ENCODE assay signal across 1 cellular context in the genomic region with DNA sequence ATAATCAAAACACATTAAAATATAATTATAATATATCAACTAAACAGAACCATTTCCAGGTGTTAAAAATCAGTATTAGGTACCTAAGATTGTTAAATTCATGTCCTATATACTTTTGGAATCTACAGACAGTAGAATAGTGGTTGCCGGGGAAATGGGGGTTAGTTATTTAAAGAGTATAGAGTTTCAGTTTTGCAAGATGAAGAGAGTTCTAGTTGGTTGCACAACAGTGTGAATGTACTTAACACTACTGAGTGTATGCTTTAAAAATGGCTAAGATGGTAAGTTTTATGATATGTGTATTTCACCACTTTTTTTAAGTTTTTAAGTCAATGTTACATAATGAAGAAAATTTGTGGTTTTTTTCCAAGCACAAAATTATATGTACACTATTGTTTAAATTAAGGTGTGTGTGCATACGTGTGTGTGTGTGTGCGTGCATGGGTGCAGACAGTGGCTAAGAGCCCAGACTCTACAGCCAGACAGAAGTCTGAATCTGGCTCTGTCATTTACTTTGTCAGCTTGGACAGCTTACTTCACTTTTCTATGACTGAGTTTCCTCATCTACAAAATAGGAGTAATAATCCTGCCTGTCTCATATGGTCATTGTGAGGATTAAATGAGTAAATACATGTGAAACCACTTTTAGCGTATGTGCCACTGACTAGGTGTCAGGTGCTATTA.
TF ChIP-seq lines count a peak whose summit lies in the region.

No MANE protein-coding gene starts in this region.

TF ChIP-seq in GM12878, 131 proteins besides CTCF, POLR2A, EP300 and RAD21 (continued from another document):
- TF ChIP-seq, protein P1, sequence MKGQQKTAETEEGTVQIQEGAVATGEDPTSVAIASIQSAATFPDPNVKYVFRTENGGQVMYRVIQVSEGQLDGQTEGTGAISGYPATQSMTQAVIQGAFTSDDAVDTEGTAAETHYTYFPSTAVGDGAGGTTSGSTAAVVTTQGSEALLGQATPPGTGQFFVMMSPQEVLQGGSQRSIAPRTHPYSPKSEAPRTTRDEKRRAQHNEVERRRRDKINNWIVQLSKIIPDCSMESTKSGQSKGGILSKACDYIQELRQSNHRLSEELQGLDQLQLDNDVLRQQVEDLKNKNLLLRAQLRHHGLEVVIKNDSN (IDR thresholded peaks at IDR 0.05; ENCODE audit: borderline replicate concordance, extremely low read length, insufficient read depth, low read depth, low read length) = no peak
- TF ChIP-seq ATF2 (IDR thresholded peaks at IDR 0.05; ENCODE audit: low read length) (no peak), ESRRA (IDR thresholded peaks at IDR 0.05; ENCODE audit: low read length) (no peak), SREBF1 (IDR thresholded peaks at IDR 0.05; ENCODE audit: low read length) (no peak), HDAC2 (IDR thresholded peaks at IDR 0.05) (no peak), MXI1 (IDR thresholded peaks at IDR 0.05; ENCODE audit: low read depth, low read length) (no peak), SMARCA5 (IDR thresholded peaks at IDR 0.05) (no peak), IKZF1 (conservative IDR thresholded peaks at IDR 0.05) (no peak), CEBPB (IDR thresholded peaks at IDR 0.05; ENCODE audit: borderline replicate concordance in 1 of 2, low read depth in 2 of 2, low read length in 2 of 2) (peak in 1 of 2 experiments; percentile 37; a peak in 1 of 4 replicates), WRNIP1 (IDR thresholded peaks at IDR 0.05; ENCODE audit: borderline replicate concordance, low read depth, low read length) (no peak), MEF2A (IDR thresholded peaks at IDR 0.05; ENCODE audit: insufficient read depth, low read depth, low read length) (peak; percentile 41; the same call in 1 of the 2 replicates), JUNB (IDR thresholded peaks at IDR 0.05) (peak; percentile 12; the same call in 1 of the 2 replicates), ASH2L (IDR thresholded peaks at IDR 0.05; ENCODE audit: borderline replicate concordance, low read depth) (no peak), PRDM15 (CRISPR knock-in tag; IDR thresholded peaks at IDR 0.05) (no peak), RB1 (IDR thresholded peaks at IDR 0.05; ENCODE audit: borderline replicate concordance) (no peak), SUZ12 (IDR thresholded peaks at IDR 0.05; ENCODE audit: unreplicated experiment) (no peak), FOXK2 (IDR thresholded peaks at IDR 0.05) (no peak), MEF2B (IDR thresholded peaks at IDR 0.05; ENCODE audit: partially characterized antibody, poor library complexity, severe bottlenecking) (no peak), MTA2 (IDR thresholded peaks at IDR 0.05; ENCODE audit: low read depth) (0 out of 2 replicates have a peak, but pooled peaks have one; percentile 13), BCL11A (IDR thresholded peaks at IDR 0.05; ENCODE audit: low read depth, low read length) (no peak)
- TF ChIP-seq, protein P2, sequence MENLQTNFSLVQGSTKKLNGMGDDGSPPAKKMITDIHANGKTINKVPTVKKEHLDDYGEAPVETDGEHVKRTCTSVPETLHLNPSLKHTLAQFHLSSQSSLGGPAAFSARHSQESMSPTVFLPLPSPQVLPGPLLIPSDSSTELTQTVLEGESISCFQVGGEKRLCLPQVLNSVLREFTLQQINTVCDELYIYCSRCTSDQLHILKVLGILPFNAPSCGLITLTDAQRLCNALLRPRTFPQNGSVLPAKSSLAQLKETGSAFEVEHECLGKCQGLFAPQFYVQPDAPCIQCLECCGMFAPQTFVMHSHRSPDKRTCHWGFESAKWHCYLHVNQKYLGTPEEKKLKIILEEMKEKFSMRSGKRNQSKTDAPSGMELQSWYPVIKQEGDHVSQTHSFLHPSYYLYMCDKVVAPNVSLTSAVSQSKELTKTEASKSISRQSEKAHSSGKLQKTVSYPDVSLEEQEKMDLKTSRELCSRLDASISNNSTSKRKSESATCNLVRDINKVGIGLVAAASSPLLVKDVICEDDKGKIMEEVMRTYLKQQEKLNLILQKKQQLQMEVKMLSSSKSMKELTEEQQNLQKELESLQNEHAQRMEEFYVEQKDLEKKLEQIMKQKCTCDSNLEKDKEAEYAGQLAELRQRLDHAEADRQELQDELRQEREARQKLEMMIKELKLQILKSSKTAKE (IDR thresholded peaks at IDR 0.05; ENCODE audit: low read depth, poor library complexity, severe bottlenecking) = no peak
- TF ChIP-seq, protein P3, sequence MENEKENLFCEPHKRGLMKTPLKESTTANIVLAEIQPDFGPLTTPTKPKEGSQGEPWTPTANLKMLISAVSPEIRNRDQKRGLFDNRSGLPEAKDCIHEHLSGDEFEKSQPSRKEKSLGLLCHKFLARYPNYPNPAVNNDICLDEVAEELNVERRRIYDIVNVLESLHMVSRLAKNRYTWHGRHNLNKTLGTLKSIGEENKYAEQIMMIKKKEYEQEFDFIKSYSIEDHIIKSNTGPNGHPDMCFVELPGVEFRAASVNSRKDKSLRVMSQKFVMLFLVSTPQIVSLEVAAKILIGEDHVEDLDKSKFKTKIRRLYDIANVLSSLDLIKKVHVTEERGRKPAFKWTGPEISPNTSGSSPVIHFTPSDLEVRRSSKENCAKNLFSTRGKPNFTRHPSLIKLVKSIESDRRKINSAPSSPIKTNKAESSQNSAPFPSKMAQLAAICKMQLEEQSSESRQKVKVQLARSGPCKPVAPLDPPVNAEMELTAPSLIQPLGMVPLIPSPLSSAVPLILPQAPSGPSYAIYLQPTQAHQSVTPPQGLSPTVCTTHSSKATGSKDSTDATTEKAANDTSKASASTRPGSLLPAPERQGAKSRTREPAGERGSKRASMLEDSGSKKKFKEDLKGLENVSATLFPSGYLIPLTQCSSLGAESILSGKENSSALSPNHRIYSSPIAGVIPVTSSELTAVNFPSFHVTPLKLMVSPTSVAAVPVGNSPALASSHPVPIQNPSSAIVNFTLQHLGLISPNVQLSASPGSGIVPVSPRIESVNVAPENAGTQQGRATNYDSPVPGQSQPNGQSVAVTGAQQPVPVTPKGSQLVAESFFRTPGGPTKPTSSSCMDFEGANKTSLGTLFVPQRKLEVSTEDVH (IDR thresholded peaks at IDR 0.05; ENCODE audit: low read depth, partially characterized antibody) = no peak
